8 cellular contexts compared by ENCODE assay signal in the genomic region with DNA sequence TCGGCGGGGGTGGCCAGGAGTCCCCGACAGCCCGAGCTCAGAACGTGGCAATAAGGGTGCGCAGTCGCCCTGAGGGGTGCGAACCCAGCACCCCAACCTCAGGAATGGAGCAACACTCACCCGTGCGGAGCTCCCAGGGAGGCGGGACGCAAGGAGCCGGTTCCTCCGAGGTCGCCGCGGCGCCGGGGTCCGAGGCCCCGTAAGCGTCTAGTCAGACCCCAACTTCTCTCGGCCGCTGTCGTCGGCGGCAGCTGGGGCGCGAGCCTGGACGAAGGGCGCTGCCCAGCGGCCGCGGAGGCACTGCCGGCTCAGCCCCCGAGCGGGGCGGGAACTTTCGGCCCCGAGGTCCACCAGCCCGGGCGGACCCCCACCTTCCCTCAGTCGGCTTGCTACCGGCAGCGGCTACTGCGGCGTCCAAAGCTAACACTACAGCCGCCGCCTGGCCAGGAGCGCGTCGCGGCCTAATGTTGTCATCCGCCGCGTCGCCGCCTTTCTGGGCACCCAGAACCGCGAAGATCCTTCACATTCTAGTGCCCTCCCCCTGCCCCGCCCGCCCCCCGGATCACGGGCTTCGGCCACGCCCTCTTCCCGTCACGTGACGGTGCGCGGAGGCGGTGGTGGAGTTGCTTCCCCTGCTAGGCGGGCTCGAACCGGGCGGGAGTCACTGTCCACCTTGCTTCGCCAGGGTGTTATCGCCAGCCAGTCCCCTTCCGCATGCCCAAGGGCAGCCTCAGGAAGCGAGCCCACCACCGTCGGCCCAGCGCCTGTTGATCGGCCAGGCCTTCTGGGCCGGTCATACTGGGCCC. TPM values are rescaled to one million over a fixed set of nuclear protein-coding genes. Genes with fewer than 3 reads are reported as not detected.
DNase-seq lines count a peak whose midpoint lies in the region; ATAC-seq and TF ChIP-seq lines count a peak whose summit lies in the region.

A gene with protein sequence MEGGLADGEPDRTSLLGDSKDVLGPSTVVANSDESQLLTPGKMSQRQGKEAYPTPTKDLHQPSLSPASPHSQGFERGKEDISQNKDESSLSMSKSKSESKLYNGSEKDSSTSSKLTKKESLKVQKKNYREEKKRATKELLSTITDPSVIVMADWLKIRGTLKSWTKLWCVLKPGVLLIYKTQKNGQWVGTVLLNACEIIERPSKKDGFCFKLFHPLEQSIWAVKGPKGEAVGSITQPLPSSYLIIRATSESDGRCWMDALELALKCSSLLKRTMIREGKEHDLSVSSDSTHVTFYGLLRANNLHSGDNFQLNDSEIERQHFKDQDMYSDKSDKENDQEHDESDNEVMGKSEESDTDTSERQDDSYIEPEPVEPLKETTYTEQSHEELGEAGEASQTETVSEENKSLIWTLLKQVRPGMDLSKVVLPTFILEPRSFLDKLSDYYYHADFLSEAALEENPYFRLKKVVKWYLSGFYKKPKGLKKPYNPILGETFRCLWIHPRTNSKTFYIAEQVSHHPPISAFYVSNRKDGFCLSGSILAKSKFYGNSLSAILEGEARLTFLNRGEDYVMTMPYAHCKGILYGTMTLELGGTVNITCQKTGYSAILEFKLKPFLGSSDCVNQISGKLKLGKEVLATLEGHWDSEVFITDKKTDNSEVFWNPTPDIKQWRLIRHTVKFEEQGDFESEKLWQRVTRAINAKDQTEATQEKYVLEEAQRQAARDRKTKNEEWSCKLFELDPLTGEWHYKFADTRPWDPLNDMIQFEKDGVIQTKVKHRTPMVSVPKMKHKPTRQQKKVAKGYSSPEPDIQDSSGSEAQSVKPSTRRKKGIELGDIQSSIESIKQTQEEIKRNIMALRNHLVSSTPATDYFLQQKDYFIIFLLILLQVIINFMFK (minus strand): TSS at position 495 of the 806 bp plus-strand sequence. CDS start 72,220 bp downstream, outside the sequence.

- H3K4me3 Mint-ChIP-seq in progenitor cell of endocrine pancreas (ENCODE audit: low read depth), result peak within 1 kb of the TSS; percentile 96

- DNase-seq in GM13976 (ENCODE audit: low spot score), result peak; percentile 95
- DNase-seq in NCI-H146 (lab: John Stamatoyannopoulos, UW), result peak; percentile 95
- peak; percentile 87 to 95 (median 92) for DNase-seq in T-helper 1 cell
- DNase-seq in amniotic epithelial cell (ENCODE audit: low read depth), result peak; percentile 80
- peak; percentile 96 for DNase-seq in left cardiac atrium
- DNase-seq in progenitor cell of endocrine pancreas (ENCODE audit: low spot score, unreplicated experiment), result peak; percentile 94
- DNase-seq in ureter (ENCODE audit: low spot score), result peak; percentile 98

- H3K27ac Mint-ChIP-seq in progenitor cell of endocrine pancreas, result peak within 1 kb of the TSS; percentile 99

- in situ Hi-C loops in GM13976 (cut with MboI; ENCODE audit: low sequenced_read_pairs, unreplicated experiment), result loop anchor here (25.0 kb wide), 1 partner anchor 1022 kb away; no protein-coding TSS in a partner anchor

- H3K36me3 Mint-ChIP-seq in progenitor cell of endocrine pancreas (ENCODE audit: insufficient read depth), result no peaks in the 10 kb centered on the region

- H3K9me3 Mint-ChIP-seq in progenitor cell of endocrine pancreas (ENCODE audit: low read depth), result no peaks in the 10 kb centered on the region

- H3K27me3 Mint-ChIP-seq in progenitor cell of endocrine pancreas, result no peaks in the 10 kb centered on the region

- peaks cover 20% of the 10 kb centered on the region for H3K4me1 Mint-ChIP-seq in progenitor cell of endocrine pancreas (ENCODE audit: low read depth)

- intact Hi-C loops in left cardiac atrium (cut with DNase I), result loop anchor here in 1 of 2 donors (5.0 kb wide), 2 partner anchors 92 to 212 kb away; partner anchors contain the start of gene BBS10

- TF ChIP-seq CTCF in GM13976 (IDR thresholded peaks at IDR 0.05; ENCODE audit: borderline replicate concordance, control extremely low read depth, extremely low read depth, insufficient read depth, missing control alignments) (peak; percentile 56), progenitor cell of endocrine pancreas (IDR thresholded peaks at IDR 0.05; ENCODE audit: unreplicated experiment) (peak; percentile 25)

- ATAC-seq in HG02870 (IDR thresholded peaks at IDR 0.05; ENCODE audit: unreplicated experiment) (peak; percentile 67), left cardiac atrium (peak; percentile 97 to 98)

RNA-seq across cellular contexts. Expression of the gene that starts here (rescaled TPM):
- 10 to 100 TPM; 34.5 to 38.8 TPM for total RNA-seq in left cardiac atrium
- total RNA-seq in progenitor cell of endocrine pancreas, result 65.3 and 71.4 TPM in 2 replicates
- 59.5 TPM for total RNA-seq in ureter

Comparison
In these comparisons a context has a peak if more than half of its experiments do, and no peak if none do; other contexts are left out.
1. Peak in every context shown above with its lines: DNase-seq and ATAC-seq.